ENCODE assay signal across 14 cellular contexts in the genomic region with DNA sequence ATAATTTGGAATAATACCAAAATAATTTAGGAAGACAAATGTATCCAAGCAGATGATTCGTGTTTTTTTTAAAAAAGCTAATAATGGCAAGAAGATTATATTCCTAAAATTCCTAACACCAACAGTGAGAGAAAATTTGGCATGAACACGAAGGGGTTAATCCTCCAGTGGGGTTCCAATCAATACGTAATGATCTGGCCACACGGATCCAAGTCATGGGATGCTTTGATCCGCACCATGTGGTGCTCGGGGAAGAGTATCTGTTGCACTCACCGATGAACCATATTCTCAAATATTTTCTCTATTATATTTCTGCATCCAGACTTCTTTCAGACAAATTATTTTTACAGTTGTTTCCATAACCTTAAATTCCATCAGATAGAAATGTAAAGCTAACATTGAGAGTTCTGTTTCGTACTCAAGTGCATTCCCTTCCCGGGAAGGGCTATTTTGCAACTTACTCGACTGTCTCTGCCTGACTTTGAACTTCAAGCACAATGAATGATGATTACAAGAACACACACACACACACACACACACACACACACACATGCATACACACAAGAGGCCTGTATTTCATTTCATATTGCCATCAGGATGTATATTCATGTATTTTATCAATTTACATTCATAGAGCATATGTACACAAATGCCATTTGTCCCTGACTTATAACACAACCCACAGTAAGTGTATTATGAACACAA.
A peak's percentile ranks its signal among the peaks of the same experiment; 100 is the strongest.
DNase-seq lines count a peak whose midpoint lies in the region; ATAC-seq and TF ChIP-seq lines count a peak whose summit lies in the region.
"Had no signal": no experiment of that assay in that cellular context is flagged by ENCODE, and none has a peak within 500 bp of the region (broad histone marks: within the 10 kb centered on the region; RNA-seq: fewer than 3 reads in every experiment).

No MANE protein-coding gene starts in this region.

- H3K4me1 Mint-ChIP-seq in activated naive CD4-positive, alpha-beta T cell treated with anti-CD3 and anti-CD28 coated beads, Interleukin-2, amount 50 U/mL, for 24 hours = peaks cover 81% of the 10 kb centered on the region

- in situ Hi-C loops in transverse colon (cut with MboI; ENCODE audit: low pct_ligation_motif_present in 1 of 4, low pct_unique_long_range_greater_than_20kb in 1 of 4, low sequenced_read_pairs in 3 of 4) = loop anchor here in 1 of 4 donors (25.0 kb wide), 1 partner anchor 571 kb away; the partner anchor contains the start of gene FOXP1

- TF ChIP-seq POLR2A in right lobe of liver (IDR thresholded peaks at IDR 0.05) (no peak), transverse colon (IDR thresholded peaks at IDR 0.05) (no peak)

- H3K9me3 Mint-ChIP-seq in activated naive CD4-positive, alpha-beta T cell treated with anti-CD3 and anti-CD28 coated beads, Interleukin-2, amount 50 U/mL, for 24 hours = peaks cover 4% of the 10 kb centered on the region
- peaks cover 0 to 4% of the 10 kb centered on the region in 2 donors for H3K9me3 Mint-ChIP-seq in activated naive CD4-positive, alpha-beta T cell treated with anti-CD3 and anti-CD28 coated beads, Interleukin-2, amount 50 U/mL, for 72 hours

- WGBS in right lobe of liver (ENCODE audit: insufficient coverage, low coverage, low lambda C conversion rate, missing lambda C conversion rate) = 30% methylated on average over 9 of the region's 10 CpGs
- WGBS in transverse colon (ENCODE audit: low coverage in 1 of 2), 2 donors = 47 to 60% methylated on average over 10 of the region's 10 CpGs

- no peak overlapping the region for H3K4me3 ChIP-seq in cardiac fibroblast (replicated peaks in 1 of 2; ENCODE audit: low read depth in 2 of 2, low read length in 2 of 2)
- H3K4me3 ChIP-seq in right lobe of liver = no peak overlapping the region
- no peak overlapping the region for H3K4me3 ChIP-seq in transverse colon
- H3K4me3 ChIP-seq: upper lobe of left lung had no signal

- peaks cover 36% of the 10 kb centered on the region for H3K36me3 Mint-ChIP-seq in activated naive CD4-positive, alpha-beta T cell treated with anti-CD3 and anti-CD28 coated beads, Interleukin-2, amount 50 U/mL, for 24 hours
- H3K36me3 Mint-ChIP-seq in activated naive CD4-positive, alpha-beta T cell treated with anti-CD3 and anti-CD28 coated beads, Interleukin-2, amount 50 U/mL, for 72 hours = peaks cover 36 to 48% of the 10 kb centered on the region in 2 donors

- H3K27ac Mint-ChIP-seq in activated naive CD4-positive, alpha-beta T cell treated with anti-CD3 and anti-CD28 coated beads, Interleukin-2, amount 50 U/mL, for 24 hours = peak overlapping the region; percentile 91
- no peak overlapping the region for H3K27ac Mint-ChIP-seq in activated naive CD4-positive, alpha-beta T cell treated with anti-CD3 and anti-CD28 coated beads, Interleukin-2, amount 50 U/mL, for 72 hours

- no peak for DNase-seq in activated naive CD4-positive, alpha-beta T cell treated with anti-CD3 and anti-CD28 coated beads, Interleukin-2, amount 50 U/mL, for 72 hours (ENCODE audit: low spot score in 2 of 2)
- DNase-seq in cardiac fibroblast (ENCODE audit: low read depth in 2 of 2) = peak; percentile 45 to 51
- DNase-seq in right lobe of liver = no peak
- DNase-seq in transverse colon = no peak
- DNase-seq in NCI-H2227 treated with DMSO at 0.1 percent for 48 hours (lab: John Stamatoyannopoulos, UW) = no peak
- DNase-seq: DMS 273 treated with DMSO at 0.1 percent for 48 hours, NCI-H1092 treated with DMSO at 0.1 percent for 48 hours, T-helper 2 cell, upper lobe of left lung had no signal

- no peak for TF ChIP-seq EP300 in transverse colon (IDR thresholded peaks at IDR 0.05; ENCODE audit: low read depth)

- ATAC-seq in activated naive CD4-positive, alpha-beta T cell treated with anti-CD3 and anti-CD28 coated beads, Interleukin-2, amount 50 U/mL, for 72 hours = no peak
- ATAC-seq in right lobe of liver (peak; percentile 43 to 79 (median 67)), GM21737 (IDR thresholded peaks at IDR 0.05; ENCODE audit: unreplicated experiment) (no peak), GM19324 (IDR thresholded peaks at IDR 0.05; ENCODE audit: low FRiP score, unreplicated experiment) (no peak)
- ATAC-seq: Panc1 had no signal

- intact Hi-C loops in right lobe of liver (cut with DNase I) = no loop called here
- intact Hi-C loops in transverse colon (cut with DNase I; ENCODE audit: low total_unique reads) = no loop called here

- H3K27ac ChIP-seq in right lobe of liver (no peak overlapping the region), transverse colon (peak overlapping the region; percentile 10 to 64 (median 33))

- H3K27me3 ChIP-seq in right lobe of liver (no peaks in the 10 kb centered on the region), transverse colon (no peaks in the 10 kb centered on the region)
- H3K27me3 ChIP-seq: upper lobe of left lung had no signal

- H3K4me3 Mint-ChIP-seq in activated naive CD4-positive, alpha-beta T cell treated with anti-CD3 and anti-CD28 coated beads, Interleukin-2, amount 50 U/mL, for 24 hours = peak overlapping the region; percentile 36
- H3K4me3 Mint-ChIP-seq: nephron had no signal

- no peaks in the 10 kb centered on the region for H3K27me3 Mint-ChIP-seq in activated naive CD4-positive, alpha-beta T cell treated with anti-CD3 and anti-CD28 coated beads, Interleukin-2, amount 50 U/mL, for 24 hours

- TF ChIP-seq CTCF in cardiac fibroblast (IDR thresholded peaks at IDR 0.05; ENCODE audit: low read depth, low read length) = no peak
- no peak for TF ChIP-seq CTCF in right lobe of liver (IDR thresholded peaks at IDR 0.05)
- TF ChIP-seq CTCF in transverse colon (IDR thresholded peaks at IDR 0.05) = no peak

- H3K9me3 ChIP-seq in right lobe of liver (no peaks in the 10 kb centered on the region), transverse colon (no peaks in the 10 kb centered on the region)
- H3K9me3 ChIP-seq: upper lobe of left lung had no signal

- H3K4me1 ChIP-seq in right lobe of liver (peaks cover 0 to 12% (median 4%) of the 10 kb centered on the region in 4 donors), transverse colon (peaks cover 8 to 47% (median 13%) of the 10 kb centered on the region in 4 donors)

- H3K36me3 ChIP-seq in right lobe of liver (peaks cover 0 to 6% (median 1%) of the 10 kb centered on the region in 4 donors), transverse colon (peaks cover 0 to 14% (median 5%) of the 10 kb centered on the region in 4 donors)

Comparison
In these comparisons a context has a peak if more than half of its experiments do, and no peak if none do; other contexts are left out.
1. ATAC-seq: peak in right lobe of liver (4 of 4); none in activated naive CD4-positive, alpha-beta T cell treated with anti-CD3 and anti-CD28 coated beads, Interleukin-2, amount 50 U/mL, for 72 hours (0 of 2), GM21737 (single experiment) and GM19324 (single experiment).
2. DNase-seq: peak in cardiac fibroblast (2 of 2); none in activated naive CD4-positive, alpha-beta T cell treated with anti-CD3 and anti-CD28 coated beads, Interleukin-2, amount 50 U/mL, for 72 hours (0 of 2), right lobe of liver (0 of 3), transverse colon (single experiment) and NCI-H2227 treated with DMSO at 0.1 percent for 48 hours (single experiment).
3. H3K27ac ChIP-seq: peak in transverse colon (4 of 4); none in right lobe of liver (0 of 3).